Comparison of ENCODE assay signal across 11 cellular contexts in genomic region chr3:39249453-39250115, GRCh38. TPM values are rescaled to one million over a fixed set of nuclear protein-coding genes. Genes with fewer than 3 reads are reported as not detected.
DNase-seq lines count a peak whose midpoint lies in the region; ATAC-seq and TF ChIP-seq lines count a peak whose summit lies in the region.
"Had no signal": no experiment of that assay in that cellular context is flagged by ENCODE, and none has a peak within 500 bp of the region (broad histone marks: within the 10 kb centered on the region; RNA-seq: fewer than 3 reads in every experiment).

No MANE protein-coding gene starts in this region.

- H3K9me3 ChIP-seq in smooth muscle cell (replicated peaks; ENCODE audit: low read depth), result no peaks in the 10 kb centered on the region
- H3K9me3 ChIP-seq: prostate gland had no signal

- ATAC-seq in GM18502 (IDR thresholded peaks at IDR 0.05; ENCODE audit: poor library complexity, unreplicated experiment) (peak; percentile 77), HG02759 (IDR thresholded peaks at IDR 0.05; ENCODE audit: unreplicated experiment) (peak; percentile 67)

- no peak overlapping the region for H3K4me3 ChIP-seq in smooth muscle cell
- H3K4me3 ChIP-seq: prostate gland, tibial nerve had no signal

- H3K27ac Mint-ChIP-seq in nephron, result peak overlapping the region in 2 of 3 experiments; percentile 43 to 77

- 86% methylated on average over 6 of the region's 6 CpGs for WGBS in smooth muscle cell (ENCODE audit: low lambda C conversion rate)

- H3K4me3 Mint-ChIP-seq in nephron, result no peak overlapping the region

- H3K79me2 ChIP-seq in smooth muscle cell (ENCODE audit: low read depth), result no peaks in the 10 kb centered on the region

- no peak overlapping the region for H2AFZ ChIP-seq in smooth muscle cell (ENCODE audit: low read depth)

- H3K36me3 ChIP-seq in smooth muscle cell (ENCODE audit: low read depth), result no peaks in the 10 kb centered on the region
- H3K36me3 ChIP-seq: prostate gland, tibial nerve had no signal

- H3F3A ChIP-seq in smooth muscle cell (ENCODE audit: low read depth), result no peaks in the 10 kb centered on the region

- peaks cover 34% of the 10 kb centered on the region for H3K4me1 Mint-ChIP-seq in nephron

- H3K9ac ChIP-seq in smooth muscle cell (ENCODE audit: low read depth), result no peak overlapping the region

- H3K9me3 Mint-ChIP-seq in nephron, result peaks cover 3% of the 10 kb centered on the region

- peak overlapping the region; percentile 35 for H3K27ac ChIP-seq in angular gyrus (ENCODE audit: low read depth, low read length)
- no peak overlapping the region for H3K27ac ChIP-seq in smooth muscle cell (ENCODE audit: low read depth)
- H3K27ac ChIP-seq: prostate gland had no signal

- H3K27me3 Mint-ChIP-seq in nephron (ENCODE audit: low read depth), result peaks cover 14% of the 10 kb centered on the region

- H3K36me3 Mint-ChIP-seq in nephron (ENCODE audit: low read depth), result no peaks in the 10 kb centered on the region

- TF ChIP-seq CTCF in nephron (IDR thresholded peaks at IDR 0.05; ENCODE audit: unreplicated experiment in 3 of 3) (no peak), smooth muscle cell (IDR thresholded peaks at IDR 0.05; ENCODE audit: borderline replicate concordance, insufficient read depth, poor library complexity, severe bottlenecking) (no peak)

- H3K27me3 ChIP-seq in smooth muscle cell (ENCODE audit: low read depth), result peaks cover 11% of the 10 kb centered on the region
- H3K27me3 ChIP-seq: tibial nerve had no signal

- H3K4me1 ChIP-seq in smooth muscle cell (ENCODE audit: low read depth), result no peaks in the 10 kb centered on the region
- H3K4me1 ChIP-seq: prostate gland had no signal

- no peak overlapping the region for H3K4me2 ChIP-seq in smooth muscle cell

- DNase-seq in OCI-M2 (lab: John Stamatoyannopoulos, UW; ENCODE audit: unreplicated experiment), result no peak
- no peak for DNase-seq in smooth muscle cell (lab: John Stamatoyannopoulos, UW; ENCODE audit: unreplicated experiment)
- no peak for DNase-seq in HuH-7.5 (ENCODE audit: low spot score)
- DNase-seq: aorta, NCI-H526 treated with DMSO at 0.1 percent for 48 hours had no signal

- no peaks in the 10 kb centered on the region for H4K20me1 ChIP-seq in smooth muscle cell (ENCODE audit: low read depth)

RNA-seq across cellular contexts. Expression of gene CX3CR1, which starts 30.3 kb away (rescaled TPM):
- total RNA-seq in smooth muscle cell, result 0.31 TPM in 1 of 2 replicates, not detected in the other
- polyA plus RNA-seq in smooth muscle cell, result 0.70 TPM in 1 of 2 replicates, not detected in the other

RNA-seq across cellular contexts. Expression of gene XIRP1, which starts 57.2 kb away (rescaled TPM):
- 0.13 and 0.31 TPM in 2 replicates for total RNA-seq in smooth muscle cell
- polyA plus RNA-seq in smooth muscle cell, result 0.60 and 0.75 TPM in 2 replicates
- total RNA-seq: tibial nerve had no signal
